13 cellular contexts compared by ENCODE assay signal in genomic region chr7:47415289-47416212, GRCh38.
"Had no signal": no experiment of that assay in that cellular context is flagged by ENCODE, and none has a peak within 500 bp of the region (broad histone marks: within the 10 kb centered on the region; RNA-seq: fewer than 3 reads in every experiment).

No MANE protein-coding gene starts in this region.

- H3K27me3 Mint-ChIP-seq: activated CD4-positive, alpha-beta T cell treated with anti-CD3 and anti-CD28 coated beads, Interleukin-2, amount 10 ng/mL, durations not matched to agents 7 days and 5 days; memory B cell had no signal

- H3K4me1 Mint-ChIP-seq: activated CD4-positive, alpha-beta T cell treated with anti-CD3 and anti-CD28 coated beads, Interleukin-2, amount 10 ng/mL, durations not matched to agents 7 days and 5 days; memory B cell had no signal

- H3K9me3 Mint-ChIP-seq: activated CD4-positive, alpha-beta T cell treated with anti-CD3 and anti-CD28 coated beads, Interleukin-2, amount 10 ng/mL, durations not matched to agents 7 days and 5 days; memory B cell had no signal

- H3K27me3 ChIP-seq: esophagus muscularis mucosa, hepatocyte, ovary had no signal

- H3K9me3 ChIP-seq: esophagus muscularis mucosa, left ventricle myocardium inferior, ovary had no signal

- H3K36me3 ChIP-seq: ovary had no signal

- FAIRE-seq: astrocyte, bronchial epithelial cell, keratinocyte had no signal

- H3K4me3 Mint-ChIP-seq: activated CD4-positive, alpha-beta T cell treated with anti-CD3 and anti-CD28 coated beads, Interleukin-2, amount 10 ng/mL, durations not matched to agents 7 days and 5 days; memory B cell; nephron had no signal

- H3K27ac ChIP-seq: esophagus muscularis mucosa, hepatocyte, left ventricle myocardium inferior, ovary had no signal

- DNase-seq: activated CD4-positive, alpha-beta T cell treated with anti-CD3 and anti-CD28 coated beads, Interleukin-2, amount 10 ng/mL, durations not matched to agents 7 days and 5 days; activated CD8-positive, alpha-beta memory T cell treated with anti-CD3 and anti-CD28 coated beads for 24 hours; activated naive CD4-positive, alpha-beta T cell treated with Interleukin-2 at 50 U/mL for 16 hours; left ventricle myocardium inferior; stimulated activated CD4-positive, alpha-beta T cell treated with anti-CD3 and anti-CD28 coated beads, Interleukin-1b, Interleukin-23, amount 100 ng/mL, for 48 hours had no signal

- H3K27ac Mint-ChIP-seq: activated CD4-positive, alpha-beta T cell treated with anti-CD3 and anti-CD28 coated beads, Interleukin-2, amount 10 ng/mL, durations not matched to agents 7 days and 5 days; memory B cell; nephron had no signal

- H2AFZ ChIP-seq: hepatocyte had no signal

- H3K4me2 ChIP-seq: hepatocyte had no signal

- H3K4me3 ChIP-seq: esophagus muscularis mucosa, hepatocyte, left ventricle myocardium inferior, ovary had no signal
